ENCODE assay signal across 9 cellular contexts in genomic region chr19:47714855-47715254, GRCh38. TPM values are rescaled to one million over a fixed set of nuclear protein-coding genes. Genes with fewer than 3 reads are reported as not detected.
DNase-seq lines count a peak whose midpoint lies in the region; ATAC-seq and TF ChIP-seq lines count a peak whose summit lies in the region.
"Not testable (repeated sequence)": the region's sequence is repeated elsewhere in the genome, so short reads cannot be mapped to it uniquely, and the experiment has no call there.
"Had no signal": no experiment of that assay in that cellular context is flagged by ENCODE, and none has a peak within 500 bp of the region (broad histone marks: within the 10 kb centered on the region; RNA-seq: fewer than 3 reads in every experiment).

No MANE protein-coding gene starts in this region.

- H3K4me3 ChIP-seq in AG09309 (ENCODE audit: control insufficient read depth, low read depth, low read length) (peak overlapping the region; percentile 91), RWPE2 (ENCODE audit: severe bottlenecking) (peak overlapping the region; percentile 86), gastroesophageal sphincter (peak overlapping the region in 1 of 2 donors; percentile 75), lung (peak overlapping the region; percentile 34), skeletal muscle cell (ENCODE audit: low read depth, low read length) (peak overlapping the region; percentile 91), tibial artery (peak overlapping the region; percentile 85 to 92)

- intact Hi-C loops in MCF 10A (cut with micrococcal nuclease) (loop anchor here (5.0 kb wide), 1 partner anchor 147 kb away; no protein-coding TSS in a partner anchor), tibial artery (cut with DNase I; ENCODE audit: low total_unique reads) (loop anchor here (5.0 kb wide), 1 partner anchor 72 kb away; no protein-coding TSS in a partner anchor)

- H3K27me3 Mint-ChIP-seq in MCF 10A (ENCODE audit: insufficient read depth, unreplicated experiment), result not testable (repeated sequence)

- not testable (repeated sequence) for H3K9me3 Mint-ChIP-seq in MCF 10A (ENCODE audit: unreplicated experiment)

- H3K4me1 ChIP-seq in RWPE2 (ENCODE audit: insufficient read depth, poor library complexity, severe bottlenecking) (peaks cover 12% of the 10 kb centered on the region), gastroesophageal sphincter (peaks cover 6 to 65% (median 43%) of the 10 kb centered on the region in 3 donors), lung (ENCODE audit: control insufficient read depth in 2 of 2, insufficient read depth in 2 of 2, low read length in 2 of 2) (peaks cover 0 to 20% of the 10 kb centered on the region in 2 donors), tibial artery (peaks cover 13 to 59% (median 53%) of the 10 kb centered on the region in 4 donors)

- not testable (repeated sequence) for TF ChIP-seq EP300 in gastroesophageal sphincter (IDR thresholded peaks at IDR 0.05)

- not testable (repeated sequence) for TF ChIP-seq POLR2A in gastroesophageal sphincter (IDR thresholded peaks at IDR 0.05)

- H3K27ac ChIP-seq in RWPE2 (ENCODE audit: poor library complexity, severe bottlenecking) (peak overlapping the region; percentile 78), epithelial cell of prostate (peak overlapping the region; percentile 72), gastroesophageal sphincter (peak overlapping the region in 3 of 4 donors; percentile 94 to 97 (median 97)), lung (ENCODE audit: low read depth in 1 of 2, low read length in 1 of 2) (peak overlapping the region in 1 of 2 donors; percentile 46), tibial artery (peak overlapping the region; percentile 91 to 93)

- not testable (repeated sequence) for DNase-seq in AG09309 (ENCODE audit: low read depth); RWPE2 (ENCODE audit: low spot score); MCF 10A (ENCODE audit: unreplicated experiment); epithelial cell of prostate (ENCODE audit: low read depth, low spot score); lung (ENCODE audit: low spot score); skeletal muscle cell (ENCODE audit: low read depth); tibial artery

- H3K27ac Mint-ChIP-seq in MCF 10A (ENCODE audit: low read depth, unreplicated experiment), result not testable (repeated sequence)

- H3K36me3 ChIP-seq in RWPE2 (ENCODE audit: low read depth), result peaks cover 46% of the 10 kb centered on the region
- H3K36me3 ChIP-seq in gastroesophageal sphincter, result peaks cover 0 to 25% of the 10 kb centered on the region in 2 donors
- H3K36me3 ChIP-seq in lung (ENCODE audit: control insufficient read depth in 2 of 2, insufficient read depth in 2 of 2, low read length in 2 of 2), result peaks cover 0 to 13% of the 10 kb centered on the region in 2 donors
- peaks cover 13 to 26% (median 22%) of the 10 kb centered on the region in 3 donors for H3K36me3 ChIP-seq in tibial artery

- POLR2A ChIA-PET in MCF 10A (lab: Yijun Ruan, JAX), result interaction anchor here (2.5 to 13.6 kb wide), 5 partner anchors 10 to 115 kb away, joined by 9 to 259 read pairs (median 34); partner anchors contain the start of gene NOP53

- H3K4me1 Mint-ChIP-seq in MCF 10A (ENCODE audit: insufficient read depth, unreplicated experiment), result peaks cover 37% of the 10 kb centered on the region

- not testable (repeated sequence) for BruUV-seq in MCF 10A (replicated peaks; lab: Mats Ljungman, UMichigan)

- not testable (repeated sequence) for TF ChIP-seq CTCF in AG09309 (IDR thresholded peaks at IDR 0.05; ENCODE audit: control insufficient read depth, insufficient read depth, low read depth, low read length, missing control alignments); RWPE2 (IDR thresholded peaks at IDR 0.05; ENCODE audit: poor library complexity, severe bottlenecking); MCF 10A (IDR thresholded peaks at IDR 0.05; ENCODE audit: unreplicated experiment); gastroesophageal sphincter (IDR thresholded peaks at IDR 0.05); lung (IDR thresholded peaks at IDR 0.05; ENCODE audit: control extremely low read depth, extremely low read depth); tibial artery (IDR thresholded peaks at IDR 0.05)

- H3K9me3 ChIP-seq in RWPE2 (ENCODE audit: severe bottlenecking); gastroesophageal sphincter; lung (ENCODE audit: control insufficient read depth in 2 of 2, insufficient read depth in 1 of 2, low read length in 1 of 2); tibial artery: not testable (repeated sequence)

- CTCF ChIA-PET in MCF 10A (lab: Yijun Ruan, JAX), result interaction anchor here (0.7 to 5.2 kb wide), 6 partner anchors 10 to 287 kb away, joined by 3 to 78 read pairs (median 5); partner anchors contain the start of gene NOP53

- H3K36me3 Mint-ChIP-seq in MCF 10A (ENCODE audit: insufficient read depth, unreplicated experiment), result peaks cover 51% of the 10 kb centered on the region

- ATAC-seq in RWPE2 (ENCODE audit: low read depth); gastroesophageal sphincter; lung (ENCODE audit: insufficient read depth, low FRiP score): not testable (repeated sequence)

- not testable (repeated sequence) for H3K27me3 ChIP-seq in RWPE2 (ENCODE audit: insufficient read depth, poor library complexity, severe bottlenecking); gastroesophageal sphincter; lung (ENCODE audit: control insufficient read depth, insufficient read depth); tibial artery

- peak overlapping the region; percentile 90 for H3K4me3 Mint-ChIP-seq in MCF 10A (ENCODE audit: unreplicated experiment)

RNA-seq across cellular contexts. Expression of gene EHD2, which starts 1.6 kb away (rescaled TPM):
- total RNA-seq in MCF 10A (2022), result 88.8 and 104 TPM in 2 replicates
- total RNA-seq in gastroesophageal sphincter, result 100 to 1,000 TPM; 149 to 383 (median 159) TPM
- 100 to 1,000 TPM; 177 to 190 TPM for total RNA-seq in lung
- polyA plus RNA-seq in lung, result 10 to 100 TPM; 68.0 to 76.5 TPM
- total RNA-seq: OCI-LY7 had no signal

RNA-seq across cellular contexts. Expression of gene NOP53, which starts 30.5 kb away (rescaled TPM):
- total RNA-seq in MCF 10A (2022) (165 and 211 TPM in 2 replicates), gastroesophageal sphincter (100 to 1,000 TPM; 332 to 592 (median 362) TPM), lung (100 to 1,000 TPM; 146 to 188 TPM)
- polyA plus RNA-seq in lung, result 100 to 1,000 TPM; 198 to 498 TPM
